17 cellular contexts compared by ENCODE assay signal in genomic region chr4:164614999-164615398, GRCh38.
A peak's percentile ranks its signal among the peaks of the same experiment; 100 is the strongest.
DNase-seq lines count a peak whose midpoint lies in the region; ATAC-seq, FAIRE-seq and TF ChIP-seq lines count a peak whose summit lies in the region.
"Had no signal": no experiment of that assay in that cellular context is flagged by ENCODE, and none has a peak within 500 bp of the region (broad histone marks: within the 10 kb centered on the region; RNA-seq: fewer than 3 reads in every experiment).

No MANE protein-coding gene starts in this region.

- no peak overlapping the region for H2AFZ ChIP-seq in H1 (ENCODE audit: low read length)

- H2BK120ac ChIP-seq in H1 (replicated peaks; ENCODE audit: low read depth, low read length), result no peak overlapping the region

- no peak overlapping the region for H4K5ac ChIP-seq in H1 (ENCODE audit: insufficient read length, low read depth, low read length)

- no peak overlapping the region for H4K91ac ChIP-seq in H1 (replicated peaks; ENCODE audit: insufficient read length, low read length)

- POLR2A ChIA-PET in H1 (lab: Charles Lee; ENCODE audit: partially characterized antibody), result no interaction called here

- H3K27ac ChIP-seq in H1 (ENCODE audit: low read depth, low read length), result no peak overlapping the region

- H3K4me1 Mint-ChIP-seq in T-helper 17 cell, result no peaks in the 10 kb centered on the region
- H3K4me1 Mint-ChIP-seq: IgD-negative memory B cell had no signal

- no peak overlapping the region for H2BK5ac ChIP-seq in H1 (ENCODE audit: low read depth, low read length)

- TF ChIP-seq RAD21 in H1 (IDR thresholded peaks at IDR 0.05 in 1 of 2, conservative IDR thresholded peaks at IDR 0.05 in 1 of 2; ENCODE audit: low read depth in 2 of 2, low read length in 2 of 2), result no peak

- no peak overlapping the region for H3K4me3 Mint-ChIP-seq in T-helper 17 cell
- H3K4me3 Mint-ChIP-seq: CD4-positive, alpha-beta memory T cell; IgD-negative memory B cell had no signal

- ATAC-seq in T-helper 17 cell, result no peak

- H3K23me2 ChIP-seq in H1 (ENCODE audit: low read depth, low read length), result no peaks in the 10 kb centered on the region

- H3K36me3 ChIP-seq in NT2/D1 (ENCODE audit: insufficient read depth, insufficient read length, low read length) (no peaks in the 10 kb centered on the region), H1 (ENCODE audit: control insufficient read depth in 2 of 4, insufficient read depth in 4 of 4, low read length in 3 of 4) (no peaks in the 10 kb centered on the region)

- no peaks in the 10 kb centered on the region for H3K9me3 ChIP-seq in NT2/D1 (ENCODE audit: insufficient read depth, low read length)
- no peaks in the 10 kb centered on the region for H3K9me3 ChIP-seq in H1 (ENCODE audit: insufficient read depth in 2 of 2, low read depth in 1 of 2, low read length in 1 of 2)
- no peaks in the 10 kb centered on the region for H3K9me3 ChIP-seq in T-helper 17 cell (ENCODE audit: control insufficient read depth, low read length, poor library complexity, severe bottlenecking)

- H3K79me1 ChIP-seq in H1 (ENCODE audit: low read depth, low read length), result no peaks in the 10 kb centered on the region

- no peak overlapping the region for H3K27ac Mint-ChIP-seq in T-helper 17 cell
- H3K27ac Mint-ChIP-seq: CD4-positive, alpha-beta memory T cell; IgD-negative memory B cell had no signal

- H3K4me3 ChIP-seq in NT2/D1 (ENCODE audit: insufficient read length, low read depth), result no peak overlapping the region
- H3K4me3 ChIP-seq in H1 (ENCODE audit: extremely low read depth in 1 of 4, insufficient read depth in 2 of 4, low read depth in 3 of 4, low read length in 4 of 4), result no peak overlapping the region

- no peak overlapping the region for H3K56ac ChIP-seq in H1 (replicated peaks; ENCODE audit: insufficient read length, low read depth, low read length)

- H3K18ac ChIP-seq in H1 (ENCODE audit: extremely low read depth, low read length), result no peak overlapping the region

- H3K27me3 ChIP-seq in NT2/D1 (ENCODE audit: insufficient read depth, insufficient read length) (no peaks in the 10 kb centered on the region), H1 (replicated peaks in 1 of 4; ENCODE audit: control insufficient read depth in 3 of 4, extremely low read depth in 1 of 4, insufficient read depth in 3 of 4, low read length in 3 of 4) (no peaks in the 10 kb centered on the region)

- H2AK5ac ChIP-seq in H1 (ENCODE audit: low read depth, low read length), result no peak overlapping the region

- no peaks in the 10 kb centered on the region for H3K36me3 Mint-ChIP-seq in T-helper 17 cell (ENCODE audit: low read depth)
- H3K36me3 Mint-ChIP-seq: CD4-positive, alpha-beta memory T cell had no signal

- H3K27me3 Mint-ChIP-seq in T-helper 17 cell, result peaks cover 5% of the 10 kb centered on the region
- H3K27me3 Mint-ChIP-seq: CD4-positive, alpha-beta memory T cell; IgD-negative memory B cell had no signal

- no peak overlapping the region for H2BK15ac ChIP-seq in H1 (ENCODE audit: low read length)

- no peak for FAIRE-seq in H1 (lab: Jason Lieb, UNC)
- FAIRE-seq: HTR-8/SVneo had no signal

- 81% methylated on average over 4 of the region's 4 CpGs; no CpG with 5 or more reads in 1 of the 2 experiments for WGBS in H1 (ENCODE audit: extremely low coverage in 1 of 2, insufficient coverage in 1 of 2, insufficient read length in 1 of 2, insufficient replicate concordance in 2 of 2, low coverage in 1 of 2, low lambda C conversion rate in 2 of 2, missing lambda C conversion rate in 1 of 2), 2 experiments

- no peak overlapping the region for H3K23ac ChIP-seq in H1 (ENCODE audit: insufficient read length)

- H3K79me2 ChIP-seq in H1 (ENCODE audit: control insufficient read depth in 1 of 2, insufficient read depth in 2 of 2, low read length in 2 of 2), result no peaks in the 10 kb centered on the region

- no peak for TF ChIP-seq EP300 in H1 (IDR thresholded peaks at IDR 0.05; ENCODE audit: borderline replicate concordance in 1 of 2, low read depth in 2 of 2, low read length in 2 of 2)

- H3K4ac ChIP-seq in H1 (replicated peaks; ENCODE audit: insufficient read length, low read depth, low read length), result no peak overlapping the region

- H3K4me1 ChIP-seq in NT2/D1 (ENCODE audit: insufficient read depth, insufficient read length) (no peaks in the 10 kb centered on the region), H1 (replicated peaks in 1 of 4; ENCODE audit: control insufficient read depth in 3 of 4, insufficient read depth in 4 of 4, low read length in 3 of 4) (no peaks in the 10 kb centered on the region)

- no peak overlapping the region for H2BK20ac ChIP-seq in H1 (ENCODE audit: low read length)

- no peak overlapping the region for H4K8ac ChIP-seq in H1 (ENCODE audit: extremely low read depth, insufficient read depth, low read length)

- H2BK12ac ChIP-seq in H1 (ENCODE audit: low read depth, low read length), result no peak overlapping the region

- peak; percentile 3 for DNase-seq in NT2/D1 (ENCODE audit: low read depth, low spot score)
- no peak for DNase-seq in H1 (ENCODE audit: low read depth in 1 of 2, low spot score in 2 of 2)
- DNase-seq in myocyte (ENCODE audit: low read depth), result peak; percentile 79
- no peak for DNase-seq in GDM1 (lab: John Stamatoyannopoulos, UW)
- no peak for DNase-seq in T-helper 17 cell
- no peak for DNase-seq in activated CD4-positive, alpha-beta T cell treated with anti-CD3 and anti-CD28 coated beads, Interleukin-2, amount 50 U/mL, for 48 hours
- DNase-seq in AG08395 (ENCODE audit: low spot score), result no peak
- DNase-seq: CD4-positive, alpha-beta memory T cell; DMS79; HCEC 1CT; NCI-H1417; NCI-H187 treated with DMSO at 0.1 percent for 48 hours; NCI-H526 treated with DMSO at 0.1 percent for 48 hours; OCI-M1; RPMI8226 had no signal

- H3K14ac ChIP-seq in H1 (ENCODE audit: insufficient read length), result no peak overlapping the region

- CTCF ChIA-PET in H1 (lab: Charles Lee; ENCODE audit: partially characterized antibody), result interaction anchor here (1.0 kb wide), 2 partner anchors 14 to 21 kb away, joined by 3 read pairs; no protein-coding TSS in a partner anchor

- no peak overlapping the region for H3K9ac ChIP-seq in NT2/D1 (ENCODE audit: insufficient read length, low read depth)
- H3K9ac ChIP-seq in H1 (replicated peaks in 1 of 4; ENCODE audit: extremely low read depth in 1 of 4, low read depth in 3 of 4, low read length in 3 of 4), result no peak overlapping the region

- TF ChIP-seq POLR2A in H1 (IDR thresholded peaks at IDR 0.05; ENCODE audit: control extremely low read depth in 1 of 2, low read depth in 2 of 2, low read length in 2 of 2), result no peak

- no peak for TF ChIP-seq CTCF in H1 (IDR thresholded peaks at IDR 0.05; ENCODE audit: control extremely low read depth in 1 of 3, insufficient read depth in 1 of 3, low read depth in 1 of 3, low read length in 3 of 3)

- H3K4me2 ChIP-seq in H1 (ENCODE audit: insufficient read depth in 1 of 2, low read depth in 2 of 2, low read length in 2 of 2), result no peak overlapping the region

- no peaks in the 10 kb centered on the region for H4K20me1 ChIP-seq in H1 (replicated peaks in 1 of 2; ENCODE audit: control insufficient read depth in 1 of 2, insufficient read depth in 2 of 2, low read length in 2 of 2)

TF ChIP-seq in H1, 55 proteins besides CTCF, POLR2A, EP300 and RAD21:
- TF ChIP-seq TEAD4 (IDR thresholded peaks at IDR 0.05; ENCODE audit: low read depth, low read length) (peak; percentile 55; the same call in 1 of the 2 replicates), TBP (IDR thresholded peaks at IDR 0.05; ENCODE audit: low read depth, low read length) (no peak)

Comparison
In these comparisons a context has a peak if more than half of its experiments do, and no peak if none do; other contexts are left out.
1. DNase-seq: peak in NT2/D1 (single experiment) and myocyte (single experiment); none in H1 (0 of 2), GDM1 (single experiment), T-helper 17 cell (0 of 3), activated CD4-positive, alpha-beta T cell treated with anti-CD3 and anti-CD28 coated beads, Interleukin-2, amount 50 U/mL, for 48 hours (0 of 2) and AG08395 (single experiment).